ENCODE assay signal across 18 cellular contexts in genomic region chr6:43729537-43729936, GRCh38.
"Had no signal": no experiment of that assay in that cellular context is flagged by ENCODE, and none has a peak within 500 bp of the region (broad histone marks: within the 10 kb centered on the region; RNA-seq: fewer than 3 reads in every experiment).

No MANE protein-coding gene starts in this region.

- H3K27ac ChIP-seq: coronary artery, esophagus muscularis mucosa, gastroesophageal sphincter, left ventricle myocardium inferior, lower lobe of right lung, neural progenitor cell, ovary, tibial artery had no signal

- H3K27me3 ChIP-seq: esophagus muscularis mucosa, gastroesophageal sphincter, neural progenitor cell, ovary, tibial artery had no signal

- DNase-seq: caudate nucleus; effector CD8-positive, alpha-beta T cell; foreskin fibroblast; glutamatergic neuron; immature natural killer cell; left ventricle myocardium inferior; lower lobe of right lung; nucleus accumbens; ovary; stimulated activated CD4-positive, alpha-beta T cell treated with anti-CD3 and anti-CD28 coated beads, Interleukin-2, amount 100 ng/mL, for 48 hours; stimulated activated naive CD4-positive, alpha-beta T cell treated with Interleukin-2 at 50 U/mL for 16 hours; tibial artery had no signal

- H3K4me1 ChIP-seq: gastroesophageal sphincter had no signal

- H3K4me3 ChIP-seq: coronary artery, esophagus muscularis mucosa, gastroesophageal sphincter, left ventricle myocardium inferior, lower lobe of right lung, neural progenitor cell, ovary, smooth muscle cell, tibial artery had no signal

- ATAC-seq: gastroesophageal sphincter; lower lobe of right lung; natural killer cell treated with Interleukin-12 subunit alpha and Interleukin-12 subunit beta and Interleukin-15 and Interleukin-18, amount 100 ng/mL, for 72 hours had no signal

- H3K36me3 ChIP-seq: esophagus muscularis mucosa, gastroesophageal sphincter, left ventricle myocardium inferior, lower lobe of right lung, neural progenitor cell, ovary, tibial artery had no signal

- H3K9ac ChIP-seq: neural progenitor cell had no signal
